In genomic region chr22:36149464-36149863, GRCh38 we compare ENCODE assay signal across 18 cellular contexts. TPM values are rescaled to one million over a fixed set of nuclear protein-coding genes. Genes with fewer than 3 reads are reported as not detected.
DNase-seq lines count a peak whose midpoint lies in the region; ATAC-seq and TF ChIP-seq lines count a peak whose summit lies in the region.
"Had no signal": no experiment of that assay in that cellular context is flagged by ENCODE, and none has a peak within 500 bp of the region (broad histone marks: within the 10 kb centered on the region; RNA-seq: fewer than 3 reads in every experiment).

No MANE protein-coding gene starts in this region.

- H3K4me3 Mint-ChIP-seq in activated T-helper 1 cell treated with anti-CD3 and anti-CD28 coated beads, Interleukin-12 subunit alpha, Interleukin-12 subunit beta, Interleukin-2, Interleukin-4 antibody, amounts not matched to agents 30 ng/mL and 10 ng/mL and 1 ng/mL, durations not matched to agents 14 hours and 24 hours and 36 hours: no peak overlapping the region
- H3K4me3 Mint-ChIP-seq: activated B cell treated with CpG ODN at 0.5 μM for 24 hours, nephron progenitor cell had no signal

- ATAC-seq in GM21447 (IDR thresholded peaks at IDR 0.05; ENCODE audit: unreplicated experiment) (no peak), HG03565 (IDR thresholded peaks at IDR 0.05; ENCODE audit: unreplicated experiment) (no peak)
- ATAC-seq: lower lobe of right lung had no signal

- intact Hi-C loops in activated T-helper 1 cell treated with anti-CD3 and anti-CD28 coated beads, Interleukin-12 subunit alpha, Interleukin-12 subunit beta, Interleukin-2, Interleukin-4 antibody, amounts not matched to agents 30 ng/mL and 10 ng/mL and 1 ng/mL, durations not matched to agents 14 hours and 24 hours and 36 hours (cut with micrococcal nuclease): no loop called here

- H3K4me3 ChIP-seq in fibroblast of pulmonary artery (replicated peaks; ENCODE audit: low read depth, low read length): no peak overlapping the region
- H3K4me3 ChIP-seq: BLaER1 treated with 17β-estradiol and CSF1 and Interleukin-3, amounts not matched to agents 10 nM and 100 nM; lower lobe of right lung; Peyer's patch had no signal

- H3K36me3 Mint-ChIP-seq in activated T-helper 1 cell treated with anti-CD3 and anti-CD28 coated beads, Interleukin-12 subunit alpha, Interleukin-12 subunit beta, Interleukin-2, Interleukin-4 antibody, amounts not matched to agents 30 ng/mL and 10 ng/mL and 1 ng/mL, durations not matched to agents 14 hours and 24 hours and 36 hours (ENCODE audit: low read depth): peaks cover 51% of the 10 kb centered on the region

- H3K9me3 Mint-ChIP-seq in activated T-helper 1 cell treated with anti-CD3 and anti-CD28 coated beads, Interleukin-12 subunit alpha, Interleukin-12 subunit beta, Interleukin-2, Interleukin-4 antibody, amounts not matched to agents 30 ng/mL and 10 ng/mL and 1 ng/mL, durations not matched to agents 14 hours and 24 hours and 36 hours: peaks cover 9% of the 10 kb centered on the region
- H3K9me3 Mint-ChIP-seq: activated B cell treated with CpG ODN at 0.5 μM for 24 hours had no signal

- H3K27me3 Mint-ChIP-seq in activated T-helper 1 cell treated with anti-CD3 and anti-CD28 coated beads, Interleukin-12 subunit alpha, Interleukin-12 subunit beta, Interleukin-2, Interleukin-4 antibody, amounts not matched to agents 30 ng/mL and 10 ng/mL and 1 ng/mL, durations not matched to agents 14 hours and 24 hours and 36 hours (ENCODE audit: insufficient read depth): no peaks in the 10 kb centered on the region
- H3K27me3 Mint-ChIP-seq: activated B cell treated with CpG ODN at 0.5 μM for 24 hours had no signal

- peaks cover 47% of the 10 kb centered on the region for H3K4me1 Mint-ChIP-seq in activated T-helper 1 cell treated with anti-CD3 and anti-CD28 coated beads, Interleukin-12 subunit alpha, Interleukin-12 subunit beta, Interleukin-2, Interleukin-4 antibody, amounts not matched to agents 30 ng/mL and 10 ng/mL and 1 ng/mL, durations not matched to agents 14 hours and 24 hours and 36 hours (ENCODE audit: low read depth)

- TF ChIP-seq CTCF in fibroblast of pulmonary artery (IDR thresholded peaks at IDR 0.05; ENCODE audit: low read length, missing control alignments): no peak

- peak overlapping the region; percentile 18 for H3K27ac Mint-ChIP-seq in activated T-helper 1 cell treated with anti-CD3 and anti-CD28 coated beads, Interleukin-12 subunit alpha, Interleukin-12 subunit beta, Interleukin-2, Interleukin-4 antibody, amounts not matched to agents 30 ng/mL and 10 ng/mL and 1 ng/mL, durations not matched to agents 14 hours and 24 hours and 36 hours
- H3K27ac Mint-ChIP-seq: activated B cell treated with CpG ODN at 0.5 μM for 24 hours, nephron progenitor cell had no signal

- DNase-seq in HCEC 1CT: peak; percentile 23
- no peak for DNase-seq in activated T-helper 1 cell treated with anti-CD3 and anti-CD28 coated beads, Interleukin-12 subunit alpha, Interleukin-12 subunit beta, Interleukin-2, Interleukin-4 antibody, amounts not matched to agents 30 ng/mL and 10 ng/mL and 1 ng/mL, durations not matched to agents 14 hours and 24 hours and 36 hours (ENCODE audit: low spot score)
- peak; percentile 26 for DNase-seq in fibroblast of pulmonary artery (ENCODE audit: low read depth)
- peak; percentile 82 for DNase-seq in stromal cell of bone marrow (ENCODE audit: low read depth)
- no peak for DNase-seq in RKO (ENCODE audit: low spot score)
- DNase-seq: activated B cell treated with CpG ODN at 0.5 μM for 24 hours; effector memory CD4-positive, alpha-beta T cell; lower lobe of right lung; NCI-H2081; NCI-H69; nephron progenitor cell; T-helper 1 cell had no signal

RNA-seq across cellular contexts. Expression of gene APOL3, which starts 11.1 kb away (rescaled TPM):
- total RNA-seq in activated T-helper 1 cell treated with anti-CD3 and anti-CD28 coated beads, Interleukin-12 subunit alpha, Interleukin-12 subunit beta, Interleukin-2, Interleukin-4 antibody, amounts not matched to agents 30 ng/mL and 10 ng/mL and 1 ng/mL, durations not matched to agents 14 hours and 24 hours and 36 hours: 52.4 and 53.5 TPM in 2 replicates

RNA-seq across cellular contexts. Expression of gene APOL4, which starts 52.1 kb away (rescaled TPM):
- 0.18 TPM in 1 of 2 replicates, not detected in the other for total RNA-seq in activated T-helper 1 cell treated with anti-CD3 and anti-CD28 coated beads, Interleukin-12 subunit alpha, Interleukin-12 subunit beta, Interleukin-2, Interleukin-4 antibody, amounts not matched to agents 30 ng/mL and 10 ng/mL and 1 ng/mL, durations not matched to agents 14 hours and 24 hours and 36 hours
- total RNA-seq: activated B cell treated with CpG ODN at 0.5 μM for 24 hours, HT1080, renal cortical epithelial cell had no signal

Comparison
In these comparisons a context has a peak if more than half of its experiments do, and no peak if none do; other contexts are left out.
1. DNase-seq: peak in HCEC 1CT (single experiment), fibroblast of pulmonary artery (single experiment) and stromal cell of bone marrow (single experiment); none in activated T-helper 1 cell treated with anti-CD3 and anti-CD28 coated beads, Interleukin-12 subunit alpha, Interleukin-12 subunit beta, Interleukin-2, Interleukin-4 antibody, amounts not matched to agents 30 ng/mL and 10 ng/mL and 1 ng/mL, durations not matched to agents 14 hours and 24 hours and 36 hours (single experiment) and RKO (single experiment).